17 cellular contexts compared by ENCODE assay signal in the genomic region with DNA sequence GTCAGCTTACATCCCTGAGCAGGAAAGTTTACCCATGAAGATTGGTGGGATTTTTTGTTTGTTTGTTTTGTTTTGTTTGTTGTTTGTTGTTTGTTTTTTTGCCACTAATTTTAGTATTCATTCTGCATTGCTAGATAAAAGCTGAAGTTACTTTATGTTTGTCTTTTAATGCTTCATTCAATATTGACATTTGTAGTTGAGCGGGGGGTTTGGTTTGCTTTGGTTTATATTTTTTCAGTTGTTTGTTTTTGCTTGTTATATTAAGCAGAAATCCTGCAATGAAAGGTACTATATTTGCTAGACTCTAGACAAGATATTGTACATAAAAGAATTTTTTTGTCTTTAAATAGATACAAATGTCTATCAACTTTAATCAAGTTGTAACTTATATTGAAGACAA. TPM values are rescaled to one million over a fixed set of nuclear protein-coding genes. Genes with fewer than 3 reads are reported as not detected.
A peak's percentile ranks its signal among the peaks of the same experiment; 100 is the strongest.
DNase-seq lines count a peak whose midpoint lies in the region; ATAC-seq, FAIRE-seq and TF ChIP-seq lines count a peak whose summit lies in the region.
"Had no signal": no experiment of that assay in that cellular context is flagged by ENCODE, and none has a peak within 500 bp of the region (broad histone marks: within the 10 kb centered on the region; RNA-seq: fewer than 3 reads in every experiment).

No MANE protein-coding gene starts in this region.

- TF ChIP-seq CTCF in HepG2 (CRISPR knock-in tag; IDR thresholded peaks at IDR 0.05) (no peak), right lobe of liver (IDR thresholded peaks at IDR 0.05) (no peak), VCaP (conservative IDR thresholded peaks at IDR 0.05) (no peak), prostate gland (IDR thresholded peaks at IDR 0.05) (no peak)

- CTCF ChIA-PET in HepG2 (lab: Yijun Ruan, JAX; ENCODE audit: low intra/inter-chr PET ratio, low total read pairs), result no interaction called here

- no peak overlapping the region for H3K9ac ChIP-seq in HepG2 (ENCODE audit: insufficient read depth, low read depth, low read length)
- H3K9ac ChIP-seq: GM23248 had no signal

- 52% methylated on average over 1 of the region's 1 CpG for WGBS in HepG2 (ENCODE audit: low lambda C conversion rate)
- 58% methylated on average over 1 of the region's 1 CpG for WGBS in right lobe of liver (ENCODE audit: insufficient coverage, low coverage, low lambda C conversion rate, missing lambda C conversion rate)
- 60% methylated on average over 1 of the region's 1 CpG for WGBS in prostate gland

- no peak overlapping the region for H2AFZ ChIP-seq in HepG2 (ENCODE audit: low read length)
- H2AFZ ChIP-seq: GM23248 had no signal

- DNase-seq in HepG2 (ENCODE audit: low spot score), result no peak
- DNase-seq in right lobe of liver, result no peak
- no peak for DNase-seq in prostate gland (ENCODE audit: low spot score)
- no peak for DNase-seq in activated naive CD4-positive, alpha-beta T cell (lab: John Stamatoyannopoulos, UW)
- DNase-seq in T1000 (lab: John Stamatoyannopoulos, UW), result no peak
- DNase-seq: ACHN; BE2C; C1 segment of cervical spinal cord; CD4-positive, alpha-beta T cell; DMS153; DND-41; EL; GM23248 had no signal

- TF ChIP-seq EP300 in HepG2 (IDR thresholded peaks at IDR 0.05; ENCODE audit: low read depth in 2 of 2, low read length in 2 of 2), result no peak
- no peak for TF ChIP-seq EP300 in HepG2 (CRISPR knock-in tag; IDR thresholded peaks at IDR 0.05; ENCODE audit: borderline replicate concordance)

- no peaks in the 10 kb centered on the region for H3K9me3 ChIP-seq in HepG2 (ENCODE audit: low read length)
- H3K9me3 ChIP-seq in right lobe of liver, result no peaks in the 10 kb centered on the region
- H3K9me3 ChIP-seq in prostate gland, result no peaks in the 10 kb centered on the region
- H3K9me3 ChIP-seq: BE2C, HAP-1 had no signal

- peaks cover 44% of the 10 kb centered on the region for H3K4me1 ChIP-seq in HepG2 (ENCODE audit: insufficient read depth, low read length)
- H3K4me1 ChIP-seq in right lobe of liver, result no peaks in the 10 kb centered on the region
- H3K4me1 ChIP-seq in prostate gland (replicated peaks), result peaks cover 44% of the 10 kb centered on the region
- H3K4me1 ChIP-seq: HAP-1 had no signal

- ATAC-seq in HepG2 (no peak), right lobe of liver (no peak)
- ATAC-seq: GM12878 had no signal

- TF ChIP-seq RAD21 in HepG2 (CRISPR knock-in tag; IDR thresholded peaks at IDR 0.05), result no peak

- H3K27ac ChIP-seq in HepG2 (ENCODE audit: extremely low read length, insufficient read depth, low read length) (no peak overlapping the region), right lobe of liver (no peak overlapping the region), VCaP (peak overlapping the region; percentile 98), prostate gland (peak overlapping the region; percentile 94 to 98)
- H3K27ac ChIP-seq: GM23248 had no signal

- H3K27me3 ChIP-seq in HepG2 (ENCODE audit: control insufficient read depth in 1 of 2, insufficient read depth in 2 of 2, low read length in 2 of 2) (peaks cover 0 to 10% of the 10 kb centered on the region in 2 experiments; a peak in 3 of 5 replicates), right lobe of liver (no peaks in the 10 kb centered on the region), prostate gland (replicated peaks; ENCODE audit: insufficient read depth) (no peaks in the 10 kb centered on the region)
- H3K27me3 ChIP-seq: BE2C had no signal

- no peak for TF ChIP-seq POLR2A in HepG2 (IDR thresholded peaks at IDR 0.05; ENCODE audit: insufficient read depth in 1 of 2, low read depth in 2 of 2, low read length in 2 of 2)
- TF ChIP-seq POLR2A in right lobe of liver (IDR thresholded peaks at IDR 0.05), result no peak
- no peak for TF ChIP-seq POLR2A in prostate gland (IDR thresholded peaks at IDR 0.05)

- POLR2A ChIA-PET in HepG2 (lab: Yijun Ruan, JAX), result no interaction called here

- H3K4me3 ChIP-seq in HepG2 (replicated peaks in 1 of 3; ENCODE audit: insufficient read depth in 1 of 3, low read depth in 2 of 3, low read length in 3 of 3), result no peak overlapping the region
- no peak overlapping the region for H3K4me3 ChIP-seq in right lobe of liver
- H3K4me3 ChIP-seq in prostate gland, result no peak overlapping the region
- H3K4me3 ChIP-seq: GM12878, GM23248, HAP-1 had no signal

- H4K20me1 ChIP-seq in HepG2 (ENCODE audit: insufficient read depth, low read length), result no peaks in the 10 kb centered on the region

- in situ Hi-C loops in HepG2 (cut with HindIII; ENCODE audit: extremely low pct_ligation_motif_present, low pct_unique_long_range_greater_than_20kb), result no loop called here

- no TSS peak for BruUV-seq in HepG2 (replicated peaks; lab: Mats Ljungman, UMichigan)

- H3K36me3 ChIP-seq in HepG2 (replicated peaks in 1 of 2; ENCODE audit: control insufficient read depth in 1 of 2, insufficient read depth in 2 of 2, low read length in 2 of 2) (peaks cover 0 to 5% of the 10 kb centered on the region in 2 experiments; a peak in 2 of 5 replicates), right lobe of liver (peaks cover 0 to 4% (median 1%) of the 10 kb centered on the region in 4 donors), prostate gland (peaks cover 0 to 11% of the 10 kb centered on the region in 2 donors)

- intact Hi-C loops in HepG2 (cut with micrococcal nuclease; ENCODE audit: unreplicated experiment), result no loop called here
- intact Hi-C loops in right lobe of liver (cut with DNase I), result no loop called here
- intact Hi-C loops in prostate gland (cut with DNase I), result no loop called here

- no peaks in the 10 kb centered on the region for H3K79me2 ChIP-seq in HepG2 (ENCODE audit: insufficient read depth, low read length)

- no peak overlapping the region for H3K4me2 ChIP-seq in HepG2 (ENCODE audit: low read depth, low read length)

- no peak for FAIRE-seq in HepG2 (lab: Jason Lieb, UNC)
- FAIRE-seq: A204.1, GM12878 had no signal

TF ChIP-seq in HepG2, 621 proteins besides CTCF, POLR2A, EP300 and RAD21:
- TF ChIP-seq FOXA1 (IDR thresholded peaks at IDR 0.05) (peak; percentile 66; the same call in 1 of the 2 replicates), FOXA1 (CRISPR knock-in tag; IDR thresholded peaks at IDR 0.05) (no peak), KDM1A (CRISPR knock-in tag; IDR thresholded peaks at IDR 0.05) (no peak), ZNF710 (CRISPR knock-in tag; IDR thresholded peaks at IDR 0.05; ENCODE audit: borderline replicate concordance) (no peak), FOXA3 (CRISPR knock-in tag; IDR thresholded peaks at IDR 0.05) (peak; percentile 12; the same call in 1 of the 2 replicates), FOXP1 (IDR thresholded peaks at IDR 0.05) (0 out of 2 replicates have a peak, but pooled peaks have one; percentile 28), FOXP1 (CRISPR knock-in tag; IDR thresholded peaks at IDR 0.05) (peak; percentile 33; the same call in 1 of the 2 replicates)

RNA-seq across cellular contexts. Expression of gene CD9, which starts 37.6 kb away (rescaled TPM):
- total RNA-seq in HepG2 (2016; rRNA removed; fragmentation: Illumina TruSeq; extraction: Trizol), result 4.3 and 5.8 TPM in 2 replicates
- 1.3 and 2.0 TPM in 2 replicates for total RNA-seq in HepG2 (2016; cell fraction: cytosol; rRNA removed; fragmentation: Illumina TruSeq; extraction: Trizol; ENCODE audit: low read depth)
- total RNA-seq in HepG2 (2016; cell fraction: insoluble cytoplasmic fraction; rRNA removed; fragmentation: Illumina TruSeq; extraction: Trizol), result 2.4 and 6.9 TPM in 2 replicates
- 2.1 and 2.4 TPM in 2 replicates for total RNA-seq in HepG2 (2016; cell fraction: membrane; rRNA removed; fragmentation: Illumina TruSeq; extraction: Trizol)
- 5.9 and 6.5 TPM in 2 replicates for total RNA-seq in HepG2 (2016; cell fraction: nucleus; rRNA removed; fragmentation: Illumina TruSeq; extraction: Trizol)
- polyA plus RNA-seq in HepG2 (2011; rRNA removed), result 38.3 and 40.1 TPM in 2 replicates
- 30.3 and 47.3 TPM in 2 replicates for polyA plus RNA-seq in HepG2 (2011; cell fraction: cytosol; rRNA removed)
- 15.2 and 20.2 TPM in 2 replicates for polyA plus RNA-seq in HepG2 (2011; cell fraction: nucleus; rRNA removed)
- 30.0 and 52.7 TPM in 2 replicates for polyA plus RNA-seq in HepG2 (2012)
- polyA plus RNA-seq in HepG2 (2016; cell fraction: cytosol; fragmentation: Illumina TruSeq; extraction: Trizol; ENCODE audit: low read depth), result 1.4 and 1.8 TPM in 2 replicates
- polyA plus RNA-seq in HepG2 (2016; cell fraction: insoluble cytoplasmic fraction; fragmentation: Illumina TruSeq; extraction: Trizol; ENCODE audit: low read depth), result 5.2 and 5.4 TPM in 2 replicates
- polyA plus RNA-seq in HepG2 (2016; cell fraction: membrane; fragmentation: Illumina TruSeq; extraction: Trizol; ENCODE audit: low read depth), result 1.9 and 2.4 TPM in 2 replicates
- polyA plus RNA-seq in HepG2 (2016; cell fraction: nucleus; fragmentation: Illumina TruSeq; extraction: Trizol; ENCODE audit: insufficient read depth, low read depth), result 10.1 and 12.9 TPM in 2 replicates
- 21.6 and 243 TPM in 2 replicates for polyA minus RNA-seq in HepG2 (2011; rRNA and poly(A)+ RNA removed; ENCODE audit: low replicate concordance)
- 12.1 and 13.6 TPM in 2 replicates for polyA minus RNA-seq in HepG2 (2011; cell fraction: cytosol; rRNA and poly(A)+ RNA removed)
- 8.9 and 10.4 TPM in 2 replicates for polyA minus RNA-seq in HepG2 (2011; cell fraction: nucleus; rRNA and poly(A)+ RNA removed)
- 10 to 100 TPM; 17.2 to 65.7 (median 34.2) TPM for total RNA-seq in right lobe of liver
- 100 to 1,000 TPM; 198 to 845 TPM for total RNA-seq in prostate gland

Comparison
In these comparisons a context has a peak if more than half of its experiments do, and no peak if none do; other contexts are left out.
1. H3K27ac ChIP-seq: peak in VCaP (single experiment) and prostate gland (2 of 2); none in HepG2 (single experiment) and right lobe of liver (0 of 3).